Comparison of ENCODE assay signal across 1 cellular context in the genomic region with DNA sequence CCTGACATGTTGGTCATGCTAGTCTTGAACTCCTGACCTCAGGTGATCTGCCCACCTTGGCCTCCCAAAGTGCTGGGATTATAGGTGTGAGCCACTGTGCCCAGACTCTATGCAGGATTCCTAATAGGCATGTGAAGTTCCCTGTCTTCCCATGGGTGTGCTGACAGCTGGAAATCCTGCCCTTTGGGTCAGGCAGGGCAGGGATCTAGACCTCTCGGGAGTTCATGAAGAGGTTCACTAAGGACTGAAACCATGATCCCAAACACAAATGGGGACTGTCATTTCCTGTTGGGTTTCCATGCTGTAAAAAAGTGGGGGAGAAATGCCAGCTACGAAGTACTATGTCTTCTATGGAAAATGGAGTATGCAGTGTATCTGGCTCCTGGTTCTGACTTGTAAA.
TF ChIP-seq lines count a peak whose summit lies in the region.

No MANE protein-coding gene starts in this region.

TF ChIP-seq in endothelial cell of umbilical vein, 7 proteins besides CTCF, POLR2A, EP300 and RAD21:
- TF ChIP-seq POLR2AphosphoS5 (IDR thresholded peaks at IDR 0.05; ENCODE audit: insufficient read depth, low read depth, low read length), result no peak
- no peak for TF ChIP-seq EZH2 (IDR thresholded peaks at IDR 0.05; ENCODE audit: borderline replicate concordance, low read depth, low read length, severe bottlenecking)
- TF ChIP-seq, protein P1, sequence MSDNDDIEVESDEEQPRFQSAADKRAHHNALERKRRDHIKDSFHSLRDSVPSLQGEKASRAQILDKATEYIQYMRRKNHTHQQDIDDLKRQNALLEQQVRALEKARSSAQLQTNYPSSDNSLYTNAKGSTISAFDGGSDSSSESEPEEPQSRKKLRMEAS (IDR thresholded peaks at IDR 0.05; ENCODE audit: insufficient read depth, insufficient read length), result no peak
- TF ChIP-seq GATA2 (IDR thresholded peaks at IDR 0.05; ENCODE audit: insufficient read depth, insufficient read length, low read depth, low read length), result no peak
- no peak for TF ChIP-seq JUN (IDR thresholded peaks at IDR 0.05; ENCODE audit: borderline replicate concordance, insufficient read depth, insufficient read length, low read depth)
- TF ChIP-seq MYC (IDR thresholded peaks at IDR 0.05; ENCODE audit: low read depth, low read length), result no peak
- TF ChIP-seq FOS (IDR thresholded peaks at IDR 0.05; ENCODE audit: borderline replicate concordance, insufficient read depth, low read length), result no peak
